ENCODE assay signal across 1 cellular context in the genomic region with DNA sequence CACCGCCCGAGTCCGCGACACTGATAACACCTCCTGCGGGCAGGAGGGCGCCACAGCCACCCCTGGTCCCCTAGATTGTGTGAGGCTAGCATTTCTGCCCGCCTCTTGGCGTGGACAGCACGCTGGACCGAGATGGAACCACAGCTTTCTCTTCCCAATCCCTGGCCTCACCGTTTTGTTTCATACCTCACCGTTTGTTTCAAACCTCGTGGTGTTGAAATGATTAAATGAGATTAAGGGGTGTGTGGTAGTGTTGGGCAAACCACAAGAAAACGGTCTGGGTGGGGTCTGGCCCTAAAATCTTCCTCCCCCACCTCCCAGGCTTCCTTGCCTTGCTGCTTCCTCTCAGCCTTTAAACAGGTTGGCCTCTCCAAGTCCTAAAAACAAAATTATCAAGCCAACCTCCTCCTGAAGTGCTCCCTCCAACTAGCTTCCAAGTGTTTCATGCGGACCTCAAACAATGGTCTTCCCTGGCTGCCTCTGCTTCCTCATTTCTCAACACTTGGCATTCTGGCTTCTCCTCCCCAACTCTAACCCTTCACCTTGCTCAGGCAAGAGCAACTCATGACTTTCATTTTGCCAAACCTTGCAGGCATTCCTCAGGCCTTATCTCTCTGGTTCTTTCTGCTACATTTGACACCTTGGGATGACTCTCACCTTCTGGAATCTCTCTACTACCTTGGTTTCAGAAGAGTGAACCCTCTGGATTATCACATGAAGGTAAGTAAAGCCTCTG.
TF ChIP-seq lines count a peak whose summit lies in the region.

No MANE protein-coding gene starts in this region.

TF ChIP-seq in liver, 16 proteins besides CTCF, POLR2A, EP300 and RAD21 (continued from another document):
- TF ChIP-seq, protein P1, sequence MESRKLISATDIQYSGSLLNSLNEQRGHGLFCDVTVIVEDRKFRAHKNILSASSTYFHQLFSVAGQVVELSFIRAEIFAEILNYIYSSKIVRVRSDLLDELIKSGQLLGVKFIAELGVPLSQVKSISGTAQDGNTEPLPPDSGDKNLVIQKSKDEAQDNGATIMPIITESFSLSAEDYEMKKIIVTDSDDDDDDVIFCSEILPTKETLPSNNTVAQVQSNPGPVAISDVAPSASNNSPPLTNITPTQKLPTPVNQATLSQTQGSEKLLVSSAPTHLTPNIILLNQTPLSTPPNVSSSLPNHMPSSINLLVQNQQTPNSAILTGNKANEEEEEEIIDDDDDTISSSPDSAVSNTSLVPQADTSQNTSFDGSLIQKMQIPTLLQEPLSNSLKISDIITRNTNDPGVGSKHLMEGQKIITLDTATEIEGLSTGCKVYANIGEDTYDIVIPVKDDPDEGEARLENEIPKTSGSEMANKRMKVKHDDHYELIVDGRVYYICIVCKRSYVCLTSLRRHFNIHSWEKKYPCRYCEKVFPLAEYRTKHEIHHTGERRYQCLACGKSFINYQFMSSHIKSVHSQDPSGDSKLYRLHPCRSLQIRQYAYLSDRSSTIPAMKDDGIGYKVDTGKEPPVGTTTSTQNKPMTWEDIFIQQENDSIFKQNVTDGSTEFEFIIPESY (IDR thresholded peaks at IDR 0.05), result no peak
TF ChIP-seq in liver: peak in this region for 0.
